In the genomic region with DNA sequence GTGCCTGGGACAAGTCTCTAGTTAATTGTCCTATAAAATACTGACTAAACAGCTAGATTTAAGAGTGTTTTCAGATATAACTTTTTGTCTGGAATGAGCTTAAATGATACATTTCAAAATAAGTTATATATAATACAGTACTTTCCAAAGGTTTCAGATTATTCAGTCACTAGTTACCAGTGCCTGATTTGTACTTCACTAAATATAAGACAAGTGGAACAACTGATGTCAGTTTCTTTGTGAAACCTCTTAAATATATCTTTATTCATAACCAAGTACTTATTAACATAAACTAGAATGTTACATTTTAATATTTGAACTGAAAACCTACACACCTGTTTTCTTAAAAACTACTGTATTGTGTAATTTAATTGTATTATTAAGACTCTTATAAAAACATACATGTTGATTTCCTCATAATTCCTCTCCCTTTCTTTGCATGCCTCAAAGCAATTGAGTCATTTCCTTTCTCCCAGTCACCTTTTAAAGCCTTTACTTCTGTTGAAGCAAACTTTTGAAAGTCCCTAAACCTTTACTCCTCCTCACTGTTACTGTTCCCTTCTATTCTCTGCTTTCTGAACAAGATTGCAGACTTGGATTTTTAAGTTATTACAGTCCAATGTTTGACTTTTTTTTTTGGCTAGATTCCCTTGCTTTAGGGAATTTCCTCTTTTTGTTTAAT, we compare ENCODE assay signal across 15 cellular contexts. TPM values are rescaled to one million over a fixed set of nuclear protein-coding genes. Genes with fewer than 3 reads are reported as not detected.
DNase-seq lines count a peak whose midpoint lies in the region; ATAC-seq and TF ChIP-seq lines count a peak whose summit lies in the region.
"Had no signal": no experiment of that assay in that cellular context is flagged by ENCODE, and none has a peak within 500 bp of the region (broad histone marks: within the 10 kb centered on the region; RNA-seq: fewer than 3 reads in every experiment).

No MANE protein-coding gene starts in this region.

- no peak overlapping the region for H3K27ac ChIP-seq in effector memory CD4-positive, alpha-beta T cell (ENCODE audit: insufficient read depth, low read length, poor library complexity, severe bottlenecking)
- no peak overlapping the region for H3K27ac ChIP-seq in lower lobe of right lung
- H3K27ac ChIP-seq: BLaER1 treated with 17β-estradiol and CSF1 and Interleukin-3, amounts not matched to agents 10 nM and 100 nM had no signal

- peak; percentile 84 for DNase-seq in epithelial cell of esophagus (ENCODE audit: low read depth)
- DNase-seq in renal cortical epithelial cell (ENCODE audit: low read depth), result peak; percentile 82
- no peak for DNase-seq in globus pallidus (ENCODE audit: low spot score)
- DNase-seq in effector memory CD4-positive, alpha-beta T cell, result no peak
- DNase-seq in lower lobe of right lung, result no peak
- DNase-seq: activated CD4-positive, alpha-beta memory T cell treated with anti-CD3 and anti-CD28 coated beads, Interleukin-2, amount 10 ng/mL, durations not matched to agents 7 days and 5 days; naive thymus-derived CD8-positive, alpha-beta T cell; NCI-H510A treated with DMSO at 0.1 percent for 48 hours; OCI-M1; substantia nigra had no signal

- no peaks in the 10 kb centered on the region for H3K27me3 ChIP-seq in effector memory CD4-positive, alpha-beta T cell (replicated peaks; ENCODE audit: control insufficient read depth, insufficient read depth, low read length, poor library complexity, severe bottlenecking)
- no peaks in the 10 kb centered on the region for H3K27me3 ChIP-seq in lower lobe of right lung (ENCODE audit: low read depth)

- no peak for TF ChIP-seq CTCF in epithelial cell of esophagus (IDR thresholded peaks at IDR 0.05; ENCODE audit: insufficient read depth, low read depth, low read length, missing control alignments)
- no peak for TF ChIP-seq CTCF in lower lobe of right lung (IDR thresholded peaks at IDR 0.05)

- no peaks in the 10 kb centered on the region for H3K9me3 ChIP-seq in effector memory CD4-positive, alpha-beta T cell (ENCODE audit: control insufficient read depth, low read length)
- no peaks in the 10 kb centered on the region for H3K9me3 ChIP-seq in lower lobe of right lung
- H3K9me3 ChIP-seq: BLaER1 treated with 17β-estradiol and CSF1 and Interleukin-3, amounts not matched to agents 10 nM and 100 nM had no signal

- H3K4me3 ChIP-seq in epithelial cell of esophagus (ENCODE audit: low read length) (no peak overlapping the region), lower lobe of right lung (no peak overlapping the region)
- no peak overlapping the region for H3K4me3 ChIP-seq in effector memory CD4-positive, alpha-beta T cell (ENCODE audit: insufficient read depth, low read depth, low read length, poor library complexity, severe bottlenecking)
- H3K4me3 ChIP-seq: BLaER1 treated with 17β-estradiol and CSF1 and Interleukin-3, amounts not matched to agents 10 nM and 100 nM had no signal

- intact Hi-C loops in lower lobe of right lung (cut with DNase I), result no loop called here

- peak; percentile 72 for ATAC-seq in GM19463 (IDR thresholded peaks at IDR 0.05; ENCODE audit: unreplicated experiment)
- ATAC-seq in HG03442 (IDR thresholded peaks at IDR 0.05; ENCODE audit: unreplicated experiment), result peak; percentile 45
- no peak for ATAC-seq in lower lobe of right lung
- ATAC-seq: naive thymus-derived CD8-positive, alpha-beta T cell; SK-N-SH treated with all-trans-retinoic acid at 6 μM for 48 hours had no signal

- no peaks in the 10 kb centered on the region for H3K4me1 ChIP-seq in effector memory CD4-positive, alpha-beta T cell (ENCODE audit: control insufficient read depth, insufficient read depth, low read length, poor library complexity, severe bottlenecking)
- no peaks in the 10 kb centered on the region for H3K4me1 ChIP-seq in lower lobe of right lung

- no peaks in the 10 kb centered on the region for H3K36me3 ChIP-seq in effector memory CD4-positive, alpha-beta T cell (ENCODE audit: control insufficient read depth, insufficient read depth, low read length)
- no peaks in the 10 kb centered on the region for H3K36me3 ChIP-seq in lower lobe of right lung
- H3K36me3 ChIP-seq: BLaER1 treated with 17β-estradiol and CSF1 and Interleukin-3, amounts not matched to agents 10 nM and 100 nM had no signal

RNA-seq across cellular contexts. Expression of gene SEMA6A, which starts 8.6 kb away (rescaled TPM):
- 1.0 and 6.9 TPM in 2 replicates for total RNA-seq in renal cortical epithelial cell
- total RNA-seq in lower lobe of right lung, result 44.3 TPM
- total RNA-seq: LHCN-M2; naive thymus-derived CD8-positive, alpha-beta T cell had no signal

Comparison
In these comparisons a context has a peak if more than half of its experiments do, and no peak if none do; other contexts are left out.
1. ATAC-seq: peak in GM19463 (single experiment) and HG03442 (single experiment); none in lower lobe of right lung (0 of 2).
2. DNase-seq: peak in epithelial cell of esophagus (single experiment) and renal cortical epithelial cell (single experiment); none in globus pallidus (single experiment), effector memory CD4-positive, alpha-beta T cell (0 of 3) and lower lobe of right lung (single experiment).